In genomic region chr16:65274576-65274975, GRCh38 we compare ENCODE assay signal across 19 cellular contexts.
DNase-seq lines count a peak whose midpoint lies in the region; ATAC-seq, FAIRE-seq and TF ChIP-seq lines count a peak whose summit lies in the region.
"Had no signal": no experiment of that assay in that cellular context is flagged by ENCODE, and none has a peak within 500 bp of the region (broad histone marks: within the 10 kb centered on the region; RNA-seq: fewer than 3 reads in every experiment).

No MANE protein-coding gene starts in this region.

- no peaks in the 10 kb centered on the region for H3K9me3 ChIP-seq in adipocyte (ENCODE audit: control insufficient read depth, low read length)
- H3K9me3 ChIP-seq: HAP-1 had no signal

- peaks cover 19% of the 10 kb centered on the region for H3K4me1 Mint-ChIP-seq in HFFc6 (ENCODE audit: low read depth)
- H3K4me1 Mint-ChIP-seq: CD14-positive monocyte, IgD-negative memory B cell had no signal

- no peak for FAIRE-seq in GM12892 (lab: Jason Lieb, UNC)
- FAIRE-seq: HTR-8/SVneo had no signal

- peaks cover 3% of the 10 kb centered on the region for H3K27me3 Mint-ChIP-seq in HFFc6 (ENCODE audit: insufficient read depth)
- H3K27me3 Mint-ChIP-seq: IgD-negative memory B cell had no signal

- no peak overlapping the region for H3K4me3 Mint-ChIP-seq in HFFc6
- H3K4me3 Mint-ChIP-seq: CD14-positive monocyte, IgD-negative memory B cell had no signal

- H3K9me3 Mint-ChIP-seq in HFFc6: no peaks in the 10 kb centered on the region

- H3K27me3 ChIP-seq in adipocyte (replicated peaks; ENCODE audit: control insufficient read depth, insufficient read depth, low read length): no peaks in the 10 kb centered on the region

- ATAC-seq in HG02763 (IDR thresholded peaks at IDR 0.05; ENCODE audit: unreplicated experiment): no peak

- H3K36me3 Mint-ChIP-seq in HFFc6 (ENCODE audit: low read depth): no peaks in the 10 kb centered on the region
- H3K36me3 Mint-ChIP-seq: CD14-positive monocyte, IgD-negative memory B cell had no signal

- peak overlapping the region; percentile 50; the same call in 1 of the 2 replicates for H3K27ac Mint-ChIP-seq in HFFc6
- H3K27ac Mint-ChIP-seq: CD14-positive monocyte, IgD-negative memory B cell had no signal

- H3K36me3 ChIP-seq in adipocyte (ENCODE audit: control insufficient read depth, insufficient read depth, low read length, severe bottlenecking): no peaks in the 10 kb centered on the region
- H3K36me3 ChIP-seq: HAP-1 had no signal

- DNase-seq in AG04449 (ENCODE audit: low read depth, low spot score) (peak; percentile 40), HFFc6 (peak; percentile 48), adipocyte (ENCODE audit: low read depth) (peak; percentile 26), foreskin fibroblast (peak; percentile 42 to 63), GM12892 (ENCODE audit: insufficient read length) (no peak), NCI-H2107 (lab: John Stamatoyannopoulos, UW) (no peak)
- no peak for DNase-seq in stimulated activated CD4-positive, alpha-beta T cell treated with anti-CD3 and anti-CD28 coated beads, Interleukin-4, amount 100 ng/mL, for 24 hours
- DNase-seq: 8988T, DMS 273 treated with DMSO at 0.1 percent for 48 hours, Kasumi-1, NCI-H1105 treated with DMSO at 0.1 percent for 48 hours, NCI-H1694 treated with DMSO at 0.1 percent for 48 hours, NCI-H69, RPMI8226 had no signal

- H3K4me3 ChIP-seq in AG04449 (ENCODE audit: low read depth, low read length) (no peak overlapping the region), adipocyte (ENCODE audit: low read length) (no peak overlapping the region), foreskin fibroblast (ENCODE audit: low read depth in 1 of 2, low read length in 2 of 2) (no peak overlapping the region)
- H3K4me3 ChIP-seq: HAP-1 had no signal

- no peak for TF ChIP-seq POLR2A in GM12892 (IDR thresholded peaks at IDR 0.05; ENCODE audit: low read depth, low read length)

- POLR2A ChIA-PET in AG04449 (lab: Yijun Ruan, JAX): no interaction called here

- CTCF ChIA-PET in AG04449 (lab: Yijun Ruan, JAX): no interaction called here

- no peak for TF ChIP-seq CTCF in AG04449 (IDR thresholded peaks at IDR 0.05; ENCODE audit: insufficient read depth, low read length, missing control alignments)
- TF ChIP-seq CTCF in HFFc6 (IDR thresholded peaks at IDR 0.05): no peak
- no peak for TF ChIP-seq CTCF in foreskin fibroblast (IDR thresholded peaks at IDR 0.05; ENCODE audit: low read depth, low read length)

- H3K4me1 ChIP-seq in adipocyte (ENCODE audit: control insufficient read depth, insufficient read depth, low read length): no peaks in the 10 kb centered on the region
- H3K4me1 ChIP-seq: HAP-1 had no signal

- no peak overlapping the region for H3K9ac ChIP-seq in adipocyte (ENCODE audit: low read length)

Comparison
In these comparisons a context has a peak if more than half of its experiments do, and no peak if none do; other contexts are left out.
1. DNase-seq: peak in AG04449 (single experiment), HFFc6 (single experiment), adipocyte (single experiment) and foreskin fibroblast (2 of 2); none in GM12892 (single experiment), stimulated activated CD4-positive, alpha-beta T cell treated with anti-CD3 and anti-CD28 coated beads, Interleukin-4, amount 100 ng/mL, for 24 hours (single experiment) and NCI-H2107 (single experiment).